ENCODE assay signal across 14 cellular contexts in genomic region chr5:66963559-66963971, GRCh38.
DNase-seq lines count a peak whose midpoint lies in the region; ATAC-seq, FAIRE-seq and TF ChIP-seq lines count a peak whose summit lies in the region.
"Had no signal": no experiment of that assay in that cellular context is flagged by ENCODE, and none has a peak within 500 bp of the region (broad histone marks: within the 10 kb centered on the region; RNA-seq: fewer than 3 reads in every experiment).

No MANE protein-coding gene starts in this region.

- H2BK12ac ChIP-seq in H1 (ENCODE audit: low read depth, low read length): 0 out of 2 replicates have a peak overlapping the region, but pooled peaks have one; percentile 60

- ATAC-seq in stimulated activated memory B cell treated with anti-CD40 and anti-IgM and Interleukin-4, amounts not matched to agents 10 μg/mL and 1 μg/mL and 100 μg/mL, for 72 hours: no peak
- ATAC-seq: effector memory CD8-positive, alpha-beta T cell had no signal

- no peaks in the 10 kb centered on the region for H3K79me2 ChIP-seq in H1 (ENCODE audit: control insufficient read depth in 1 of 2, insufficient read depth in 2 of 2, low read length in 2 of 2)

- H3K4ac ChIP-seq in H1 (replicated peaks; ENCODE audit: insufficient read length, low read depth, low read length): peak overlapping the region; percentile 16

- TF ChIP-seq RAD21 in H1 (IDR thresholded peaks at IDR 0.05 in 1 of 2, conservative IDR thresholded peaks at IDR 0.05 in 1 of 2; ENCODE audit: low read depth in 2 of 2, low read length in 2 of 2): no peak

- H3K18ac ChIP-seq in H1 (ENCODE audit: extremely low read depth, low read length): no peak overlapping the region

- no peak overlapping the region for H2BK15ac ChIP-seq in H1 (ENCODE audit: low read length)

- WGBS in H1 (ENCODE audit: extremely low coverage in 1 of 2, insufficient coverage in 1 of 2, insufficient read length in 1 of 2, insufficient replicate concordance in 2 of 2, low coverage in 1 of 2, low lambda C conversion rate in 2 of 2, missing lambda C conversion rate in 1 of 2), 2 experiments: 63% methylated on average over 1 of the region's 1 CpG; no CpG with 5 or more reads in 1 of the 2 experiments

- H3K4me3 ChIP-seq in HUES6 (ENCODE audit: low read depth, low read length) (no peak overlapping the region), H1 (ENCODE audit: extremely low read depth in 1 of 4, insufficient read depth in 2 of 4, low read depth in 3 of 4, low read length in 4 of 4) (no peak overlapping the region)
- H3K4me3 ChIP-seq: uterus had no signal

- H3K27me3 Mint-ChIP-seq in stimulated activated memory B cell treated with anti-CD40 and anti-IgM and Interleukin-4, amounts not matched to agents 10 μg/mL and 1 μg/mL and 100 μg/mL, for 72 hours: no peaks in the 10 kb centered on the region

- peak overlapping the region; percentile 41 for H3K27ac ChIP-seq in HUES6 (ENCODE audit: low read depth, low read length)
- peak overlapping the region; percentile 32; the same call in 1 of the 2 replicates for H3K27ac ChIP-seq in H1 (ENCODE audit: low read depth, low read length)
- H3K27ac ChIP-seq in RWPE1: no peak overlapping the region
- H3K27ac ChIP-seq: uterus had no signal

- H4K91ac ChIP-seq in H1 (replicated peaks; ENCODE audit: insufficient read length, low read length): no peak overlapping the region

- H2BK5ac ChIP-seq in H1 (ENCODE audit: low read depth, low read length): peak overlapping the region; percentile 50; the same call in 1 of the 2 replicates

- no peak for TF ChIP-seq EP300 in H1 (IDR thresholded peaks at IDR 0.05; ENCODE audit: borderline replicate concordance in 1 of 2, low read depth in 2 of 2, low read length in 2 of 2)

- POLR2A ChIA-PET in H1 (lab: Charles Lee; ENCODE audit: partially characterized antibody) (no interaction called here), RWPE1 (lab: Yijun Ruan, JAX; ENCODE audit: low non-redundant PET) (no interaction called here)

- no peak for FAIRE-seq in H1 (lab: Jason Lieb, UNC)
- FAIRE-seq in GM19239 (lab: Jason Lieb, UNC): no peak
- FAIRE-seq: G401.6 had no signal

- H2BK120ac ChIP-seq in H1 (replicated peaks; ENCODE audit: low read depth, low read length): no peak overlapping the region

- no peak overlapping the region for H2BK20ac ChIP-seq in H1 (ENCODE audit: low read length)

- peak overlapping the region; percentile 32 for H3K9ac ChIP-seq in HUES6 (ENCODE audit: low read length)
- no peak overlapping the region for H3K9ac ChIP-seq in H1 (replicated peaks in 1 of 4; ENCODE audit: extremely low read depth in 1 of 4, low read depth in 3 of 4, low read length in 3 of 4)

- no peak overlapping the region for H3K56ac ChIP-seq in H1 (replicated peaks; ENCODE audit: insufficient read length, low read depth, low read length)

- H3K4me3 Mint-ChIP-seq in stimulated activated memory B cell treated with anti-CD40 and anti-IgM and Interleukin-4, amounts not matched to agents 10 μg/mL and 1 μg/mL and 100 μg/mL, for 72 hours: no peak overlapping the region
- H3K4me3 Mint-ChIP-seq: effector memory CD8-positive, alpha-beta T cell; naive B cell had no signal

- no peaks in the 10 kb centered on the region for H3K4me1 Mint-ChIP-seq in stimulated activated memory B cell treated with anti-CD40 and anti-IgM and Interleukin-4, amounts not matched to agents 10 μg/mL and 1 μg/mL and 100 μg/mL, for 72 hours
- H3K4me1 Mint-ChIP-seq: naive B cell had no signal

- TF ChIP-seq CTCF in H1 (IDR thresholded peaks at IDR 0.05; ENCODE audit: control extremely low read depth in 1 of 3, insufficient read depth in 1 of 3, low read depth in 1 of 3, low read length in 3 of 3) (no peak), RWPE1 (conservative IDR thresholded peaks at IDR 0.05; ENCODE audit: low read depth) (no peak)

- no peak overlapping the region for H2AK5ac ChIP-seq in H1 (ENCODE audit: low read depth, low read length)

- no peaks in the 10 kb centered on the region for H3K23me2 ChIP-seq in H1 (ENCODE audit: low read depth, low read length)

- H3K36me3 ChIP-seq in HUES6 (ENCODE audit: control insufficient read depth, insufficient read depth, low read length) (no peaks in the 10 kb centered on the region), H1 (ENCODE audit: control insufficient read depth in 2 of 4, insufficient read depth in 4 of 4, low read length in 3 of 4) (no peaks in the 10 kb centered on the region)
- H3K36me3 ChIP-seq: uterus had no signal

- H3K4me2 ChIP-seq in H1 (ENCODE audit: insufficient read depth in 1 of 2, low read depth in 2 of 2, low read length in 2 of 2): no peak overlapping the region

- no peak overlapping the region for H3K27ac Mint-ChIP-seq in stimulated activated memory B cell treated with anti-CD40 and anti-IgM and Interleukin-4, amounts not matched to agents 10 μg/mL and 1 μg/mL and 100 μg/mL, for 72 hours
- H3K27ac Mint-ChIP-seq: effector memory CD8-positive, alpha-beta T cell; naive B cell had no signal

- H3K4me1 ChIP-seq in HUES6 (ENCODE audit: control insufficient read depth, insufficient read depth, low read length): peaks cover 34% of the 10 kb centered on the region
- H3K4me1 ChIP-seq in H1 (replicated peaks in 1 of 4; ENCODE audit: control insufficient read depth in 3 of 4, insufficient read depth in 4 of 4, low read length in 3 of 4): peaks cover 0 to 12% (median 9%) of the 10 kb centered on the region in 4 experiments; a peak in 6 of 7 replicates

- H3K23ac ChIP-seq in H1 (ENCODE audit: insufficient read length): no peak overlapping the region

- H4K20me1 ChIP-seq in H1 (replicated peaks in 1 of 2; ENCODE audit: control insufficient read depth in 1 of 2, insufficient read depth in 2 of 2, low read length in 2 of 2): no peaks in the 10 kb centered on the region

- H4K8ac ChIP-seq in H1 (ENCODE audit: extremely low read depth, insufficient read depth, low read length): no peak overlapping the region; the same call in 1 of the 2 replicates

- H3K79me1 ChIP-seq in H1 (ENCODE audit: low read depth, low read length): no peaks in the 10 kb centered on the region

- H3K36me3 Mint-ChIP-seq in stimulated activated memory B cell treated with anti-CD40 and anti-IgM and Interleukin-4, amounts not matched to agents 10 μg/mL and 1 μg/mL and 100 μg/mL, for 72 hours: peaks cover 5% of the 10 kb centered on the region
- H3K36me3 Mint-ChIP-seq: naive B cell had no signal

- CTCF ChIA-PET in H1 (lab: Charles Lee; ENCODE audit: partially characterized antibody) (no interaction called here), RWPE1 (lab: Yijun Ruan, JAX) (no interaction called here)

- no peak for TF ChIP-seq POLR2A in H1 (IDR thresholded peaks at IDR 0.05; ENCODE audit: control extremely low read depth in 1 of 2, low read depth in 2 of 2, low read length in 2 of 2)

- no peaks in the 10 kb centered on the region for H3K9me3 ChIP-seq in HUES6 (ENCODE audit: control insufficient read depth, insufficient read depth, low read depth, low read length)
- H3K9me3 ChIP-seq in H1 (ENCODE audit: insufficient read depth in 2 of 2, low read depth in 1 of 2, low read length in 1 of 2): no peaks in the 10 kb centered on the region
- H3K9me3 ChIP-seq: uterus had no signal

- peaks cover 3% of the 10 kb centered on the region for H3K9me3 Mint-ChIP-seq in stimulated activated memory B cell treated with anti-CD40 and anti-IgM and Interleukin-4, amounts not matched to agents 10 μg/mL and 1 μg/mL and 100 μg/mL, for 72 hours
- H3K9me3 Mint-ChIP-seq: effector memory CD8-positive, alpha-beta T cell had no signal

- no peak overlapping the region for H4K5ac ChIP-seq in H1 (ENCODE audit: insufficient read length, low read depth, low read length)

- peak; percentile 25 for DNase-seq in AG08396 (ENCODE audit: low spot score)
- peak in 1 of 2 experiments; percentile 34 for DNase-seq in H1 (ENCODE audit: low read depth in 1 of 2, low spot score in 2 of 2)
- peak; percentile 56 for DNase-seq in islet precursor cell
- DNase-seq in GM19239 (ENCODE audit: insufficient read length, low spot score): no peak
- DNase-seq in RWPE1 (ENCODE audit: low spot score): no peak
- DNase-seq in globus pallidus (ENCODE audit: low spot score): no peak
- DNase-seq: effector memory CD8-positive, alpha-beta T cell; naive B cell; NCI-H1436 treated with DMSO at 0.1 percent for 48 hours; T1000; uterus had no signal

- H3K14ac ChIP-seq in H1 (ENCODE audit: insufficient read length): no peak overlapping the region

- no peak overlapping the region; the same call in 1 of the 2 replicates for H2AFZ ChIP-seq in H1 (ENCODE audit: low read length)

- H3K27me3 ChIP-seq in HUES6 (ENCODE audit: control insufficient read depth, insufficient read depth, low read length) (no peaks in the 10 kb centered on the region), H1 (replicated peaks in 1 of 4; ENCODE audit: control insufficient read depth in 3 of 4, extremely low read depth in 1 of 4, insufficient read depth in 3 of 4, low read length in 3 of 4) (peaks cover 0 to 2% (median 0%) of the 10 kb centered on the region in 4 experiments; a peak in 1 of 7 replicates)
- H3K27me3 ChIP-seq: uterus had no signal

TF ChIP-seq in H1, 55 proteins besides CTCF, POLR2A, EP300 and RAD21 (continues in another document):
- TF ChIP-seq CTBP2 (IDR thresholded peaks at IDR 0.05; ENCODE audit: borderline replicate concordance, insufficient read depth, insufficient read length, low read length): no peak
- no peak for TF ChIP-seq ATF3 (IDR thresholded peaks at IDR 0.05; ENCODE audit: insufficient read depth, low read depth, low read length)
- no peak for TF ChIP-seq MAFK (IDR thresholded peaks at IDR 0.05; ENCODE audit: low read depth, low read length)
- TF ChIP-seq JUND (IDR thresholded peaks at IDR 0.05; ENCODE audit: low read length): no peak
- TF ChIP-seq BACH1 (IDR thresholded peaks at IDR 0.05; ENCODE audit: low read length): no peak
- no peak for TF ChIP-seq CBX8 (IDR thresholded peaks at IDR 0.05; ENCODE audit: borderline replicate concordance, low read depth, low read length)

Comparison
In these comparisons a context has a peak if more than half of its experiments do, and no peak if none do; other contexts are left out.
1. DNase-seq: peak in AG08396 (single experiment) and islet precursor cell (single experiment); none in GM19239 (single experiment), RWPE1 (single experiment) and globus pallidus (single experiment).